In genomic region chr12:54891717-54892478, GRCh38 we compare ENCODE assay signal across 14 cellular contexts. TPM values are rescaled to one million over a fixed set of nuclear protein-coding genes. Genes with fewer than 3 reads are reported as not detected.
DNase-seq lines count a peak whose midpoint lies in the region; ATAC-seq and TF ChIP-seq lines count a peak whose summit lies in the region.
"Had no signal": no experiment of that assay in that cellular context is flagged by ENCODE, and none has a peak within 500 bp of the region (broad histone marks: within the 10 kb centered on the region; RNA-seq: fewer than 3 reads in every experiment).

No MANE protein-coding gene starts in this region.

- TF ChIP-seq CTCF in LNCaP clone FGC (IDR thresholded peaks at IDR 0.05; ENCODE audit: control insufficient read depth, extremely low read depth, insufficient read depth) (no peak), colonic mucosa (IDR thresholded peaks at IDR 0.05) (no peak)

- H3K27ac Mint-ChIP-seq in activated T-helper 1 cell treated with anti-CD3 and anti-CD28 coated beads, Interleukin-12 subunit alpha, Interleukin-12 subunit beta, Interleukin-2, Interleukin-4 antibody, amounts not matched to agents 30 ng/mL and 10 ng/mL and 1 ng/mL, durations not matched to agents 14 hours and 24 hours and 36 hours = no peak overlapping the region
- no peak overlapping the region for H3K27ac Mint-ChIP-seq in stimulated activated naive B cell treated with anti-CD40 and anti-IgM and Interleukin-4, amounts not matched to agents 10 μg/mL and 1 μg/mL and 100 μg/mL, for 72 hours
- H3K27ac Mint-ChIP-seq: activated B cell treated with CpG ODN at 0.5 μM for 24 hours had no signal

- DNase-seq in LNCaP clone FGC (ENCODE audit: low read depth) (peak; percentile 99), NCI-H345 (lab: John Stamatoyannopoulos, UW) (peak; percentile 96), colonic mucosa (peak; percentile 68), smooth muscle cell of the brain vasculature (ENCODE audit: low read depth, low spot score) (peak; percentile 18), epidermal melanocyte (ENCODE audit: insufficient read length, low spot score) (no peak), dermis blood vessel endothelial cell (no peak)
- DNase-seq in activated T-helper 1 cell treated with anti-CD3 and anti-CD28 coated beads, Interleukin-12 subunit alpha, Interleukin-12 subunit beta, Interleukin-2, Interleukin-4 antibody, amounts not matched to agents 30 ng/mL and 10 ng/mL and 1 ng/mL, durations not matched to agents 14 hours and 24 hours and 36 hours (ENCODE audit: low spot score) = no peak
- DNase-seq in stimulated activated naive B cell treated with anti-CD40 and anti-IgM and Interleukin-4, amounts not matched to agents 10 μg/mL and 1 μg/mL and 100 μg/mL, for 72 hours = no peak
- DNase-seq: activated B cell treated with CpG ODN at 0.5 μM for 24 hours, COR-L47, hippocampal formation, NCI-H446, SK-N-SH, substantia nigra had no signal

- H3K27ac ChIP-seq in colonic mucosa = no peak overlapping the region

- no peaks in the 10 kb centered on the region for H3K27me3 ChIP-seq in colonic mucosa

- H3K9ac ChIP-seq in colonic mucosa (ENCODE audit: low read depth in 2 of 2, low read length in 2 of 2) = no peak overlapping the region
- H3K9ac ChIP-seq: SK-N-SH had no signal

- H3K36me3 Mint-ChIP-seq in activated T-helper 1 cell treated with anti-CD3 and anti-CD28 coated beads, Interleukin-12 subunit alpha, Interleukin-12 subunit beta, Interleukin-2, Interleukin-4 antibody, amounts not matched to agents 30 ng/mL and 10 ng/mL and 1 ng/mL, durations not matched to agents 14 hours and 24 hours and 36 hours (ENCODE audit: low read depth) = no peaks in the 10 kb centered on the region
- H3K36me3 Mint-ChIP-seq in stimulated activated naive B cell treated with anti-CD40 and anti-IgM and Interleukin-4, amounts not matched to agents 10 μg/mL and 1 μg/mL and 100 μg/mL, for 72 hours = no peaks in the 10 kb centered on the region

- no peak for ATAC-seq in stimulated activated naive B cell treated with anti-CD40 and anti-IgM and Interleukin-4, amounts not matched to agents 10 μg/mL and 1 μg/mL and 100 μg/mL, for 72 hours (replicated peaks)

- H3K4me3 ChIP-seq in LNCaP clone FGC (ENCODE audit: low read depth, low read length) = no peak overlapping the region
- H3K4me3 ChIP-seq in colonic mucosa = no peak overlapping the region

- H3K36me3 ChIP-seq in colonic mucosa = no peaks in the 10 kb centered on the region

- peaks cover 12% of the 10 kb centered on the region for H3K27me3 Mint-ChIP-seq in activated T-helper 1 cell treated with anti-CD3 and anti-CD28 coated beads, Interleukin-12 subunit alpha, Interleukin-12 subunit beta, Interleukin-2, Interleukin-4 antibody, amounts not matched to agents 30 ng/mL and 10 ng/mL and 1 ng/mL, durations not matched to agents 14 hours and 24 hours and 36 hours (ENCODE audit: insufficient read depth)
- H3K27me3 Mint-ChIP-seq in stimulated activated naive B cell treated with anti-CD40 and anti-IgM and Interleukin-4, amounts not matched to agents 10 μg/mL and 1 μg/mL and 100 μg/mL, for 72 hours = peaks cover 16 to 23% of the 10 kb centered on the region in 2 donors

- H3K9me3 Mint-ChIP-seq in activated T-helper 1 cell treated with anti-CD3 and anti-CD28 coated beads, Interleukin-12 subunit alpha, Interleukin-12 subunit beta, Interleukin-2, Interleukin-4 antibody, amounts not matched to agents 30 ng/mL and 10 ng/mL and 1 ng/mL, durations not matched to agents 14 hours and 24 hours and 36 hours = no peaks in the 10 kb centered on the region
- no peaks in the 10 kb centered on the region for H3K9me3 Mint-ChIP-seq in stimulated activated naive B cell treated with anti-CD40 and anti-IgM and Interleukin-4, amounts not matched to agents 10 μg/mL and 1 μg/mL and 100 μg/mL, for 72 hours
- H3K9me3 Mint-ChIP-seq: activated B cell treated with CpG ODN at 0.5 μM for 24 hours had no signal

- H3K4me3 Mint-ChIP-seq in activated T-helper 1 cell treated with anti-CD3 and anti-CD28 coated beads, Interleukin-12 subunit alpha, Interleukin-12 subunit beta, Interleukin-2, Interleukin-4 antibody, amounts not matched to agents 30 ng/mL and 10 ng/mL and 1 ng/mL, durations not matched to agents 14 hours and 24 hours and 36 hours = no peak overlapping the region
- no peak overlapping the region for H3K4me3 Mint-ChIP-seq in stimulated activated naive B cell treated with anti-CD40 and anti-IgM and Interleukin-4, amounts not matched to agents 10 μg/mL and 1 μg/mL and 100 μg/mL, for 72 hours
- H3K4me3 Mint-ChIP-seq: activated B cell treated with CpG ODN at 0.5 μM for 24 hours had no signal

- no peaks in the 10 kb centered on the region for H3K4me1 Mint-ChIP-seq in activated T-helper 1 cell treated with anti-CD3 and anti-CD28 coated beads, Interleukin-12 subunit alpha, Interleukin-12 subunit beta, Interleukin-2, Interleukin-4 antibody, amounts not matched to agents 30 ng/mL and 10 ng/mL and 1 ng/mL, durations not matched to agents 14 hours and 24 hours and 36 hours (ENCODE audit: low read depth)
- no peaks in the 10 kb centered on the region for H3K4me1 Mint-ChIP-seq in stimulated activated naive B cell treated with anti-CD40 and anti-IgM and Interleukin-4, amounts not matched to agents 10 μg/mL and 1 μg/mL and 100 μg/mL, for 72 hours
- H3K4me1 Mint-ChIP-seq: activated B cell treated with CpG ODN at 0.5 μM for 24 hours had no signal

- no peaks in the 10 kb centered on the region for H3K4me1 ChIP-seq in colonic mucosa

- intact Hi-C loops in colonic mucosa (cut with DNase I) = no loop called here
- intact Hi-C loops in activated T-helper 1 cell treated with anti-CD3 and anti-CD28 coated beads, Interleukin-12 subunit alpha, Interleukin-12 subunit beta, Interleukin-2, Interleukin-4 antibody, amounts not matched to agents 30 ng/mL and 10 ng/mL and 1 ng/mL, durations not matched to agents 14 hours and 24 hours and 36 hours (cut with micrococcal nuclease) = no loop called here

- H3K9me3 ChIP-seq in colonic mucosa = no peaks in the 10 kb centered on the region
- H3K9me3 ChIP-seq: SK-N-SH had no signal

RNA-seq across cellular contexts. Expression of gene MUCL1, which starts 37.6 kb away (rescaled TPM):
- total RNA-seq in colonic mucosa (not detected), dermis blood vessel endothelial cell (not detected in 2 replicates)
- not detected in 2 replicates for total RNA-seq in activated T-helper 1 cell treated with anti-CD3 and anti-CD28 coated beads, Interleukin-12 subunit alpha, Interleukin-12 subunit beta, Interleukin-2, Interleukin-4 antibody, amounts not matched to agents 30 ng/mL and 10 ng/mL and 1 ng/mL, durations not matched to agents 14 hours and 24 hours and 36 hours
- total RNA-seq: activated B cell treated with CpG ODN at 0.5 μM for 24 hours had no signal

Comparison
In these comparisons a context has a peak if more than half of its experiments do, and no peak if none do; other contexts are left out.
1. DNase-seq: peak in LNCaP clone FGC (single experiment), NCI-H345 (single experiment), colonic mucosa (single experiment) and smooth muscle cell of the brain vasculature (single experiment); none in epidermal melanocyte (single experiment), activated T-helper 1 cell treated with anti-CD3 and anti-CD28 coated beads, Interleukin-12 subunit alpha, Interleukin-12 subunit beta, Interleukin-2, Interleukin-4 antibody, amounts not matched to agents 30 ng/mL and 10 ng/mL and 1 ng/mL, durations not matched to agents 14 hours and 24 hours and 36 hours (single experiment), dermis blood vessel endothelial cell (single experiment) and stimulated activated naive B cell treated with anti-CD40 and anti-IgM and Interleukin-4, amounts not matched to agents 10 μg/mL and 1 μg/mL and 100 μg/mL, for 72 hours (single experiment).